In the genomic region with DNA sequence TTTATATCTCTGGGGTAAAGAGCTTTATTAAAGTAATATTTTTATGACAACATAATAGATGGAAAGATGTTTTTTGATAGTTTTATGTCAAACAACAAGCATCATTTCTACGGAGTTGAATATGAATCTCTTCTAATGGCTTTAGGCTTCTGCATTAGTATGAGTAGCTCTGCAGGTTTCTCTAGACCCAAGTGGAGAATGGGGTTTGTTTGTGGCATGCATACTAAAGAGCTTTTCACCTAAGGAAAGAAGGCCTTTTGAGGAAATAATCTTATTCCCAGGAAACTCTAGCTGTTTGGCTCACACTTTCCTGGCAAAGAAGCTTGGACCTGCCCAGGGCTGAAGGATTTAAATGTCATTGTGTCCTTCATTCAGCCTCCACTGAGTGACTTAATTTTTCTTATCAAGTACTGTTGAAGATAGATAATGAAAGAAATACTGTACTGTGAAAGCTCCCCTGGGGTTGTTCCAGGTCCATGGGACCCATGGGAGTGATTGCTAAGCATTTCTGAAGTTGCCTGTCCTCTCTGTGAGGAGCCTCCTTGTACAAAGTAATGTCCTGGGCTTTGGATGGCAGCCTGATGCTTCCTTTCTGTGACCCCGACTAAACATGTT, we compare ENCODE assay signal across 2 cellular contexts.
TF ChIP-seq lines count a peak whose summit lies in the region.

No MANE protein-coding gene starts in this region.

TF ChIP-seq in IMR-90, 13 proteins besides CTCF, POLR2A, EP300 and RAD21:
- TF ChIP-seq MXI1 (IDR thresholded peaks at IDR 0.05; ENCODE audit: borderline replicate concordance, low read depth, low read length) = no peak
- TF ChIP-seq BHLHE40 (IDR thresholded peaks at IDR 0.05; ENCODE audit: low read depth, low read length) = no peak
- TF ChIP-seq, protein P1, sequence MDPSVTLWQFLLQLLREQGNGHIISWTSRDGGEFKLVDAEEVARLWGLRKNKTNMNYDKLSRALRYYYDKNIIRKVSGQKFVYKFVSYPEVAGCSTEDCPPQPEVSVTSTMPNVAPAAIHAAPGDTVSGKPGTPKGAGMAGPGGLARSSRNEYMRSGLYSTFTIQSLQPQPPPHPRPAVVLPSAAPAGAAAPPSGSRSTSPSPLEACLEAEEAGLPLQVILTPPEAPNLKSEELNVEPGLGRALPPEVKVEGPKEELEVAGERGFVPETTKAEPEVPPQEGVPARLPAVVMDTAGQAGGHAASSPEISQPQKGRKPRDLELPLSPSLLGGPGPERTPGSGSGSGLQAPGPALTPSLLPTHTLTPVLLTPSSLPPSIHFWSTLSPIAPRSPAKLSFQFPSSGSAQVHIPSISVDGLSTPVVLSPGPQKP (IDR thresholded peaks at IDR 0.05; ENCODE audit: borderline replicate concordance, low read depth, low read length) = no peak
- TF ChIP-seq NFE2L2 (IDR thresholded peaks at IDR 0.05; ENCODE audit: low read depth, low read length) = no peak
- no peak for TF ChIP-seq RCOR1 (IDR thresholded peaks at IDR 0.05; ENCODE audit: insufficient replicate concordance, low read length)
- no peak for TF ChIP-seq FOS (IDR thresholded peaks at IDR 0.05; ENCODE audit: low read depth, low read length)
- TF ChIP-seq MAFK (IDR thresholded peaks at IDR 0.05; ENCODE audit: low read depth, low read length) = no peak
- no peak for TF ChIP-seq SMC3 (IDR thresholded peaks at IDR 0.05; ENCODE audit: low read depth, low read length)
- TF ChIP-seq, protein P2, sequence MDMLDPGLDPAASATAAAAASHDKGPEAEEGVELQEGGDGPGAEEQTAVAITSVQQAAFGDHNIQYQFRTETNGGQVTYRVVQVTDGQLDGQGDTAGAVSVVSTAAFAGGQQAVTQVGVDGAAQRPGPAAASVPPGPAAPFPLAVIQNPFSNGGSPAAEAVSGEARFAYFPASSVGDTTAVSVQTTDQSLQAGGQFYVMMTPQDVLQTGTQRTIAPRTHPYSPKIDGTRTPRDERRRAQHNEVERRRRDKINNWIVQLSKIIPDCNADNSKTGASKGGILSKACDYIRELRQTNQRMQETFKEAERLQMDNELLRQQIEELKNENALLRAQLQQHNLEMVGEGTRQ (IDR thresholded peaks at IDR 0.05; ENCODE audit: low read depth, low read length) = no peak
- TF ChIP-seq CEBPB (IDR thresholded peaks at IDR 0.05; ENCODE audit: low read depth, low read length) = no peak
- TF ChIP-seq MAZ (IDR thresholded peaks at IDR 0.05; ENCODE audit: borderline replicate concordance, low read depth, low read length) = no peak
- no peak for TF ChIP-seq RFX5 (IDR thresholded peaks at IDR 0.05; ENCODE audit: low read depth, low read length)
- TF ChIP-seq CHD1 (IDR thresholded peaks at IDR 0.05; ENCODE audit: low read depth, low read length) = no peak
TF ChIP-seq in IMR-90: peak in this region for 0.

TF ChIP-seq in H1, 55 proteins besides CTCF, POLR2A, EP300 and RAD21:
- TF ChIP-seq SIN3A (conservative IDR thresholded peaks at IDR 0.05 in 1 of 2, IDR thresholded peaks at IDR 0.05 in 1 of 2; ENCODE audit: low read depth in 1 of 2, low read length in 2 of 2) (no peak), HDAC6 (IDR thresholded peaks at IDR 0.05; ENCODE audit: low read depth, low read length) (no peak), BACH1 (IDR thresholded peaks at IDR 0.05; ENCODE audit: low read length) (no peak), TBP (IDR thresholded peaks at IDR 0.05; ENCODE audit: low read depth, low read length) (no peak)
